22 cellular contexts compared by ENCODE assay signal in the genomic region with DNA sequence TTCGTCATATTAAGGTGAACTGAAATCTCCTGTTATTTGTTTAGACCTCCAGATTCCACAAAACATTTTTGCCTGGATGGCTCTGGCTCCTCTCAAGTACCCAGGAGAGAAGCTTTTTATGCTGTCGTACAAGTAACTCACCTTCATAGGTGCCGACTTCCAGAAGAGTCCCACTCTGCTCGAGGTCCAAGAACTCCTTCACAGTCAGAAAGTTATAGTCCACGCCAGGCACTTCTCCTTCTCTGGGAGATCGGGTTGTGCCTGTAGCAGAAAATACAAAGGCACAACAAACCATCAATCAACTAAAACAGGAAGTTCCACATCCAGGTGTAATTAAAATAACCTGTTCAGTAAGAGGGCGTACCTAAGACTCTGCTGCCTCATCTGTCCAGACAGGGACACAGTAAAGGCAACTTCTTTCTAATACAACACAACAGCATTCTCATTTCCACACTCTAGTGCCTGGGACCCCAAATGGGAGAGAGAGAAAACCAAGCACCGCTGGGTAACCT.
"Had no signal": no experiment of that assay in that cellular context is flagged by ENCODE, and none has a peak within 500 bp of the region (broad histone marks: within the 10 kb centered on the region; RNA-seq: fewer than 3 reads in every experiment).

No MANE protein-coding gene starts in this region.

- H3K36me3 ChIP-seq: esophagus muscularis mucosa, lower lobe of right lung, neutrophil, sigmoid colon, spleen, upper lobe of right lung had no signal

- ATAC-seq: activated CD8-positive, alpha-beta memory T cell treated with anti-CD3 and anti-CD28 coated beads, Interleukin-2, amount 10 ng/mL, durations not matched to agents 7 days and 5 days; heart right ventricle; lower lobe of right lung; natural killer cell; stimulated activated memory B cell treated with anti-CD40 and anti-IgM and Interleukin-4, amounts not matched to agents 10 μg/mL and 1 μg/mL and 100 μg/mL, for 72 hours; upper lobe of right lung had no signal

- H3K9me3 Mint-ChIP-seq: activated B cell treated with CpG ODN at 0.5 μM for 24 hours had no signal

- H3K4me3 Mint-ChIP-seq: activated B cell treated with CpG ODN at 0.5 μM for 24 hours; activated CD4-positive, alpha-beta memory T cell treated with anti-CD3 and anti-CD28 coated beads, Interleukin-2, amount 10 ng/mL, durations not matched to agents 7 days and 5 days; activated CD8-positive, alpha-beta memory T cell treated with anti-CD3 and anti-CD28 coated beads, Interleukin-2, amount 10 ng/mL, durations not matched to agents 7 days and 5 days; activated naive CD8-positive, alpha-beta T cell; immature natural killer cell; natural killer cell; stimulated activated memory B cell treated with anti-CD40 and anti-IgM and Interleukin-4, amounts not matched to agents 10 μg/mL and 1 μg/mL and 100 μg/mL, for 72 hours; T-helper 2 cell treated with Interferon-gamma antibody and Interleukin-4, amounts not matched to agents 5 μg/mL and 100 μg/mL, for 36 hours had no signal

- H3K4me1 ChIP-seq: lower lobe of right lung, parathyroid adenoma, spleen, testis, upper lobe of right lung had no signal

- H3K4me1 Mint-ChIP-seq: activated B cell treated with CpG ODN at 0.5 μM for 24 hours; activated CD4-positive, alpha-beta memory T cell treated with anti-CD3 and anti-CD28 coated beads, Interleukin-2, amount 10 ng/mL, durations not matched to agents 7 days and 5 days; activated CD8-positive, alpha-beta memory T cell treated with anti-CD3 and anti-CD28 coated beads, Interleukin-2, amount 10 ng/mL, durations not matched to agents 7 days and 5 days; immature natural killer cell; natural killer cell; stimulated activated memory B cell treated with anti-CD40 and anti-IgM and Interleukin-4, amounts not matched to agents 10 μg/mL and 1 μg/mL and 100 μg/mL, for 72 hours had no signal

- H3K4me3 ChIP-seq: esophagus muscularis mucosa, heart right ventricle, lower lobe of right lung, sigmoid colon, spleen, testis, upper lobe of right lung had no signal

- H3K36me3 Mint-ChIP-seq: activated CD8-positive, alpha-beta memory T cell treated with anti-CD3 and anti-CD28 coated beads, Interleukin-2, amount 10 ng/mL, durations not matched to agents 7 days and 5 days; activated naive CD8-positive, alpha-beta T cell; natural killer cell; stimulated activated memory B cell treated with anti-CD40 and anti-IgM and Interleukin-4, amounts not matched to agents 10 μg/mL and 1 μg/mL and 100 μg/mL, for 72 hours had no signal

- H3K27me3 Mint-ChIP-seq: activated B cell treated with CpG ODN at 0.5 μM for 24 hours; activated CD4-positive, alpha-beta memory T cell treated with anti-CD3 and anti-CD28 coated beads, Interleukin-2, amount 10 ng/mL, durations not matched to agents 7 days and 5 days; activated CD8-positive, alpha-beta memory T cell treated with anti-CD3 and anti-CD28 coated beads, Interleukin-2, amount 10 ng/mL, durations not matched to agents 7 days and 5 days; activated naive CD8-positive, alpha-beta T cell; stimulated activated memory B cell treated with anti-CD40 and anti-IgM and Interleukin-4, amounts not matched to agents 10 μg/mL and 1 μg/mL and 100 μg/mL, for 72 hours had no signal

- H3K9me3 ChIP-seq: esophagus muscularis mucosa, heart right ventricle, lower lobe of right lung, neutrophil, sigmoid colon, spleen, testis, upper lobe of right lung had no signal

- DNase-seq: activated B cell treated with CpG ODN at 0.5 μM for 24 hours; activated CD4-positive, alpha-beta memory T cell treated with anti-CD3 and anti-CD28 coated beads, Interleukin-2, amount 10 ng/mL, durations not matched to agents 7 days and 5 days; activated CD4-positive, alpha-beta T cell treated with anti-CD3 and anti-CD28 coated beads for 48 hours; activated CD8-positive, alpha-beta memory T cell treated with anti-CD3 and anti-CD28 coated beads, Interleukin-2, amount 10 ng/mL, durations not matched to agents 7 days and 5 days; cerebellar nuclear complex; cortex of kidney; effector CD4-positive, alpha-beta T cell; heart right ventricle; immature natural killer cell; lower lobe of right lung; natural killer cell; sigmoid colon; spleen; stimulated activated CD4-positive, alpha-beta T cell treated with anti-CD3 and anti-CD28 coated beads, Interleukin-4, amount 100 ng/mL, for 4 hours; testis; upper lobe of right lung had no signal

- H3K27ac Mint-ChIP-seq: activated B cell treated with CpG ODN at 0.5 μM for 24 hours; activated CD4-positive, alpha-beta memory T cell treated with anti-CD3 and anti-CD28 coated beads, Interleukin-2, amount 10 ng/mL, durations not matched to agents 7 days and 5 days; activated CD8-positive, alpha-beta memory T cell treated with anti-CD3 and anti-CD28 coated beads, Interleukin-2, amount 10 ng/mL, durations not matched to agents 7 days and 5 days; activated naive CD8-positive, alpha-beta T cell; immature natural killer cell; natural killer cell; stimulated activated memory B cell treated with anti-CD40 and anti-IgM and Interleukin-4, amounts not matched to agents 10 μg/mL and 1 μg/mL and 100 μg/mL, for 72 hours; T-helper 2 cell treated with Interferon-gamma antibody and Interleukin-4, amounts not matched to agents 5 μg/mL and 100 μg/mL, for 36 hours had no signal
